ENCODE assay signal across 29 cellular contexts in the genomic region with DNA sequence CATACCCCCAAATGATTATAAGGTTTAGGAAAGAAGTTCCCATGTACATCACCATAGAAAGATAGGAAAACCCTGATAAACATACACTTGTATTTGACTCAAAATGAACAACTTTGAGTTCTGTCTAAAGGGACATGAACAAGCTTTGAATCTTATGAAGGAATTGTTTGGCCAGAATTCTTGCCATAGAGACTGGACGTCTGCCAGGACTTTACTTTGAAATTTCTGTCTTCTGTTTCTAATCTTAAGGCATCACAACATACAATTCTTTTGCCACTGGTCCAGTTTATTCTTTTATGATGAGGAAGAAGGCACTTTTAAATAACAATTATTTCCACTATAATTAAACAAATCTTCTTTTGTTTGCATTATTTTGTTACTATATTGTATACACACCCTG. TPM values are rescaled to one million over a fixed set of nuclear protein-coding genes. Genes with fewer than 3 reads are reported as not detected.
"Had no signal": no experiment of that assay in that cellular context is flagged by ENCODE, and none has a peak within 500 bp of the region (broad histone marks: within the 10 kb centered on the region; RNA-seq: fewer than 3 reads in every experiment).

No MANE protein-coding gene starts in this region.

- H3K27me3 ChIP-seq: body of pancreas, cardiac muscle cell, ovary, stomach, thyroid gland, upper lobe of right lung had no signal

- H3K4me1 ChIP-seq: body of pancreas, upper lobe of right lung had no signal

- ATAC-seq: activated naive CD8-positive, alpha-beta T cell treated with anti-CD3 and anti-CD28 coated beads, Interleukin-2, amount 50 U/mL, for 24 hours; body of pancreas; naive thymus-derived CD4-positive, alpha-beta T cell; sciatic nerve; stimulated activated naive B cell treated with anti-CD40 and anti-IgM and Interleukin-4, amounts not matched to agents 10 μg/mL and 1 μg/mL and 100 μg/mL, for 72 hours; upper lobe of right lung; WTC11 had no signal

- DNase-seq: activated CD4-positive, alpha-beta memory T cell treated with anti-CD3 and anti-CD28 coated beads, Interleukin-2, amount 10 ng/mL, durations not matched to agents 7 days and 5 days; activated CD4-positive, alpha-beta T cell treated with anti-CD3 and anti-CD28 coated beads for 1 hour; activated CD4-positive, alpha-beta T cell treated with anti-CD3 and anti-CD28 coated beads, Interleukin-2, amount 10 ng/mL, durations not matched to agents 7 days and 5 days; activated CD8-positive, alpha-beta memory T cell treated with anti-CD3 and anti-CD28 coated beads, Interleukin-2, amount 50 U/mL, for 48 hours; activated gamma-delta T cell; activated naive CD8-positive, alpha-beta T cell treated with anti-CD3 and anti-CD28 coated beads, Interleukin-2, amount 50 U/mL, for 24 hours; activated T-cell treated with anti-CD3 and anti-CD28 coated beads, Interleukin-2, amount 50 U/mL, for 24 hours; body of pancreas; cerebellar nuclear complex; cortex of kidney; head of caudate nucleus; hippocampal formation; immature natural killer cell; midbrain; naive thymus-derived CD4-positive, alpha-beta T cell; ovary; stimulated activated CD4-positive, alpha-beta T cell treated with anti-CD3 and anti-CD28 coated beads, Interleukin-1b, Interleukin-23, amount 100 ng/mL, for 48 hours; stimulated activated naive B cell treated with anti-CD40 and anti-IgM and Interleukin-4, amounts not matched to agents 10 μg/mL and 1 μg/mL and 100 μg/mL, for 72 hours; stomach; T-helper 2 cell; thyroid gland; upper lobe of right lung had no signal

- H3K36me3 ChIP-seq: cardiac muscle cell, ovary, stomach, thyroid gland, upper lobe of right lung had no signal

- H3K27ac ChIP-seq: body of pancreas, cardiac muscle cell, ovary, stomach, thyroid gland, upper lobe of right lung had no signal

- H3K4me3 ChIP-seq: body of pancreas, cardiac muscle cell, ovary, smooth muscle cell, stomach, thyroid gland, upper lobe of right lung had no signal

- H3K9me3 ChIP-seq: body of pancreas, ovary, stomach, thyroid gland, upper lobe of right lung had no signal

RNA-seq across cellular contexts. Expression of gene CYP26C1, which starts 26.2 kb away (rescaled TPM):
- total RNA-seq: activated CD4-positive, alpha-beta memory T cell treated with anti-CD3 and anti-CD28 coated beads, Interleukin-2, amount 10 ng/mL, durations not matched to agents 7 days and 5 days; fibroblast of villous mesenchyme; lower leg skin had no signal

RNA-seq across cellular contexts. Expression of gene CYP26A1, which starts 39.3 kb away (rescaled TPM):
- total RNA-seq: activated CD4-positive, alpha-beta memory T cell treated with anti-CD3 and anti-CD28 coated beads, Interleukin-2, amount 10 ng/mL, durations not matched to agents 7 days and 5 days; activated CD4-positive, alpha-beta T cell treated with anti-CD3 and anti-CD28 coated beads, Interleukin-2, amount 10 ng/mL, durations not matched to agents 7 days and 5 days; fibroblast of villous mesenchyme; kidney epithelial cell; naive thymus-derived CD4-positive, alpha-beta T cell; sciatic nerve; smooth muscle cell; stomach; thyroid gland; upper lobe of right lung had no signal
